9 cellular contexts compared by ENCODE assay signal in the genomic region with DNA sequence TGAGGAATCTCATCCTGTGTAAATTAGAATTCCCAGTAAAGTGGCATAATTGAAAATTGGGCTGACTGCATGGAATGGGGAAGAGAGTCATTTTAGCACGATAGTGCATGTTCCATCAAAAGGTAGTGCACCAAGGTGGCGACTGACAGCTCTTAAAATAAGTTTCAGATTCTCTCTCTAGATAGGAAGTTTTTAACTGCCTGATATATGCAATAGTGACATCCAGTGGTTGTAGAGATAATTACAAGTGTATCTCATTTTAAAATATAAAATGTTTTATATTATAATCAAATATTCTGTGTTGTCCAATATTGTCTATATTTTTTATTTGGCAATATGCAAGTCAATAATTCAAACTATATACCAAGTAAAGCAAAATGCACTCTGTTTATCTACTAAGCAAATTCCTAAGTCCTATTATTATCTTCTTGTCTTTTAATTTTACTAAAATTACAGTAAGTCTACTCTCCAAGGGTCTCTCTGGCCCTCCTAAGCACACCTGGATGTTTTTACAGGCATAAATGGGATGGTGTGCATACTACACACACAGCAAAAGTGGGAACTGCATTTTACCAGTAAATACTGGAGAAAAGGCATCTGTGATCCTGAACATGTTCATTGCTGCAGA.
DNase-seq lines count a peak whose midpoint lies in the region; ATAC-seq and TF ChIP-seq lines count a peak whose summit lies in the region.
"Had no signal": no experiment of that assay in that cellular context is flagged by ENCODE, and none has a peak within 500 bp of the region (broad histone marks: within the 10 kb centered on the region; RNA-seq: fewer than 3 reads in every experiment).

No MANE protein-coding gene starts in this region.

- no peak overlapping the region for H3K9ac ChIP-seq in mesendoderm (ENCODE audit: low read length)

- H2AK5ac ChIP-seq in mesendoderm (ENCODE audit: low read length): no peak overlapping the region

- no peaks in the 10 kb centered on the region for H3K79me1 ChIP-seq in mesendoderm (ENCODE audit: low read length)

- no peak overlapping the region for H3K4me3 Mint-ChIP-seq in Calu3 (ENCODE audit: low read depth, unreplicated experiment)
- H3K4me3 Mint-ChIP-seq in activated B cell treated with CpG ODN at 0.5 μM for 24 hours: no peak overlapping the region
- H3K4me3 Mint-ChIP-seq: T-helper 1 cell treated with Interleukin-12 subunit alpha and Interleukin-12 subunit beta and Interleukin-4 antibody, amounts not matched to agents 30 μg/mL and 1 μg/mL, for 36 hours had no signal

- no peaks in the 10 kb centered on the region for H3K4me1 Mint-ChIP-seq in Calu3 (ENCODE audit: low read depth, unreplicated experiment)
- peaks cover 2% of the 10 kb centered on the region for H3K4me1 Mint-ChIP-seq in activated B cell treated with CpG ODN at 0.5 μM for 24 hours

- no peak overlapping the region for H4K5ac ChIP-seq in mesendoderm (ENCODE audit: low read length)

- no peak overlapping the region for H3K23ac ChIP-seq in mesendoderm (ENCODE audit: low read length)

- no TSS peak for BruUV-seq in Calu3 (replicated peaks; lab: Mats Ljungman, UMichigan)

- H3K4me2 ChIP-seq in mesendoderm (ENCODE audit: low read length): no peak overlapping the region

- H3K9me3 ChIP-seq in MG63: no peaks in the 10 kb centered on the region

- no peak overlapping the region for H3K27ac Mint-ChIP-seq in Calu3 (ENCODE audit: unreplicated experiment)
- no peak overlapping the region for H3K27ac Mint-ChIP-seq in activated B cell treated with CpG ODN at 0.5 μM for 24 hours
- H3K27ac Mint-ChIP-seq: T-helper 1 cell treated with Interleukin-12 subunit alpha and Interleukin-12 subunit beta and Interleukin-4 antibody, amounts not matched to agents 30 μg/mL and 1 μg/mL, for 36 hours had no signal

- intact Hi-C loops in Calu3 (cut with micrococcal nuclease; ENCODE audit: unreplicated experiment) (loop anchor here (2.0 kb wide), 2 partner anchors 162 to 688 kb away; no protein-coding TSS in a partner anchor), activated B cell treated with CpG ODN at 0.5 μM for 24 hours (cut with micrococcal nuclease) (loop anchor here (1.0 to 5.0 kb wide), 3 partner anchors 163 to 688 kb away; no protein-coding TSS in a partner anchor)

- H3K36me3 Mint-ChIP-seq in Calu3 (ENCODE audit: insufficient read depth, unreplicated experiment) (no peaks in the 10 kb centered on the region), activated B cell treated with CpG ODN at 0.5 μM for 24 hours (ENCODE audit: low read depth) (no peaks in the 10 kb centered on the region)

- H3K4me3 ChIP-seq in MG63: no peak overlapping the region
- no peak overlapping the region for H3K4me3 ChIP-seq in mesendoderm (ENCODE audit: low read length)

- ATAC-seq in GM18870 (IDR thresholded peaks at IDR 0.05; ENCODE audit: unreplicated experiment) (peak; percentile 53), activated B cell treated with CpG ODN at 0.5 μM for 24 hours (ENCODE audit: low read depth) (no peak), GM18519 (IDR thresholded peaks at IDR 0.05; ENCODE audit: low FRiP score, unreplicated experiment) (no peak)

- H3K4me1 ChIP-seq in mesendoderm (ENCODE audit: control insufficient read depth, low read depth, low read length): no peaks in the 10 kb centered on the region

- H3K27me3 ChIP-seq in MG63 (no peaks in the 10 kb centered on the region), mesendoderm (ENCODE audit: insufficient read depth, low read length, poor library complexity) (no peaks in the 10 kb centered on the region)

- H3K4ac ChIP-seq in mesendoderm (ENCODE audit: low read depth, low read length): no peak overlapping the region

- WGBS in mesendoderm (ENCODE audit: extremely low coverage, insufficient coverage, low lambda C conversion rate): no CpG with 5 or more reads among the region's 2 CpGs

- no peaks in the 10 kb centered on the region for H3K36me3 ChIP-seq in MG63
- H3K36me3 ChIP-seq in mesendoderm (ENCODE audit: control insufficient read depth, insufficient read depth, low read length): no peaks in the 10 kb centered on the region

- no peak for DNase-seq in Calu3
- peak; percentile 61 for DNase-seq in NCI-H1436 treated with DMSO at 0.1 percent for 48 hours (lab: John Stamatoyannopoulos, UW)
- no peak for DNase-seq in activated B cell treated with CpG ODN at 0.5 μM for 24 hours
- peak; percentile 18 for DNase-seq in iris pigment epithelial cell (ENCODE audit: low read depth)
- DNase-seq in MG63: no peak
- no peak for DNase-seq in mesendoderm

- peak; percentile 39 for TF ChIP-seq CTCF in Calu3 (IDR thresholded peaks at IDR 0.05; ENCODE audit: unreplicated experiment)
- TF ChIP-seq CTCF in activated B cell treated with CpG ODN at 0.5 μM for 24 hours (IDR thresholded peaks at IDR 0.05): peak; percentile 30

- no peak overlapping the region for H3K27ac ChIP-seq in mesendoderm (ENCODE audit: low read depth, low read length)

- H3K18ac ChIP-seq in mesendoderm (ENCODE audit: low read length): no peak overlapping the region

- H3K27me3 Mint-ChIP-seq in Calu3 (ENCODE audit: unreplicated experiment): no peaks in the 10 kb centered on the region
- peaks cover 3% of the 10 kb centered on the region for H3K27me3 Mint-ChIP-seq in activated B cell treated with CpG ODN at 0.5 μM for 24 hours

- H3K9me3 Mint-ChIP-seq in Calu3 (ENCODE audit: low read depth, unreplicated experiment) (no peaks in the 10 kb centered on the region), activated B cell treated with CpG ODN at 0.5 μM for 24 hours (no peaks in the 10 kb centered on the region)
- H3K9me3 Mint-ChIP-seq: T-helper 1 cell treated with Interleukin-12 subunit alpha and Interleukin-12 subunit beta and Interleukin-4 antibody, amounts not matched to agents 30 μg/mL and 1 μg/mL, for 36 hours had no signal

- CTCF ChIA-PET in Calu3 (lab: Charles Lee): interaction anchor here (0.6 to 1.9 kb wide), 4 partner anchors 57 to 688 kb away, joined by 3 to 13 read pairs (median 4); no protein-coding TSS in a partner anchor
- CTCF ChIA-PET in activated B cell treated with CpG ODN at 0.5 μM for 24 hours (lab: Charles Lee): interaction anchor here (0.6 to 2.7 kb wide), 7 partner anchors 11 to 1125 kb away, joined by 3 to 13 read pairs (median 4); no protein-coding TSS in a partner anchor

- no peak overlapping the region for H3K56ac ChIP-seq in mesendoderm (ENCODE audit: low read length)

- no peaks in the 10 kb centered on the region for H3K79me2 ChIP-seq in mesendoderm (ENCODE audit: control insufficient read depth, insufficient read depth, low read length)

- H4K8ac ChIP-seq in mesendoderm (ENCODE audit: low read depth, low read length): no peak overlapping the region

- H2BK15ac ChIP-seq in mesendoderm (replicated peaks; ENCODE audit: low read depth): no peak overlapping the region

- POLR2A ChIA-PET in activated B cell treated with CpG ODN at 0.5 μM for 24 hours (lab: Charles Lee): no interaction called here

- no peak overlapping the region for H2BK5ac ChIP-seq in mesendoderm (ENCODE audit: low read length)

- no peak overlapping the region for H2BK120ac ChIP-seq in mesendoderm (ENCODE audit: low read depth, low read length)

Comparison
In these comparisons a context has a peak if more than half of its experiments do, and no peak if none do; other contexts are left out.
1. DNase-seq: peak in NCI-H1436 treated with DMSO at 0.1 percent for 48 hours (single experiment) and iris pigment epithelial cell (single experiment); none in Calu3 (single experiment), activated B cell treated with CpG ODN at 0.5 μM for 24 hours (single experiment), MG63 (single experiment) and mesendoderm (single experiment).